Comparison of ENCODE assay signal across 27 cellular contexts in the genomic region with DNA sequence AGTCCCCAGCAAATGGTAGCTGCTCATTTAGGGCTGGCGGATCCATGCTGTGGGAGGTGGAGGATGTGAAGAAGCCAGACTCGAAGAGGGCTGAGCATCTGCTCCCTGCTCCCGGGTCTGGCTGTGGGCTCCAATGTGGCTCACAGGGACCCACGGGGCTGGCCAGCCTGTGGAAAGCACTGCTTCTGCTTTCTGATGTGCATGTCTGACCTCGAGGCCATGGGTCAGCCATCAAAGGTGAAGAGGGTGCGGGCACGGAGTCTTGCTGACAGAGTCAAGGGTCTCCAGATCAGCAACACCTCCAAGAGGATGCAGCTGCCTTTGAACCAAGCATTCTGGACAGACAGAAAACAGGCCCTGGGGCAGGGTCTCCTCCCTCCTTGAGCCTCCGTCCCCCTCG.
"Had no signal": no experiment of that assay in that cellular context is flagged by ENCODE, and none has a peak within 500 bp of the region (broad histone marks: within the 10 kb centered on the region; RNA-seq: fewer than 3 reads in every experiment).

No MANE protein-coding gene starts in this region.

- DNase-seq: naive thymus-derived CD4-positive, alpha-beta T cell; natural killer cell; nephron progenitor cell; nucleus accumbens; pancreas; psoas muscle; right cardiac atrium; spleen; stimulated activated CD4-positive, alpha-beta T cell treated with anti-CD3 and anti-CD28 coated beads, Interleukin-12 subunit alpha, Interleukin-12 subunit beta, amount 100 ng/mL, for 4 hours; stimulated activated CD4-positive, alpha-beta T cell treated with anti-CD3 and anti-CD28 coated beads, Interleukin-1b, Interleukin-23, amount 100 ng/mL, for 48 hours; stimulated activated CD4-positive, alpha-beta T cell treated with anti-CD3 and anti-CD28 coated beads, Interleukin-4, amount 100 ng/mL, for 1 hour; stimulated activated CD4-positive, alpha-beta T cell treated with anti-CD3 and anti-CD28 coated beads, Interleukin-4, amount 100 ng/mL, for 4 hours; stimulated activated CD8-positive, alpha-beta memory T cell treated with anti-CD3 and anti-CD28 coated beads, Interleukin-4, amount 100 ng/mL, for 48 hours; stimulated activated naive CD4-positive, alpha-beta T cell; stimulated activated naive CD8-positive, alpha-beta T cell treated with anti-CD3 and anti-CD28 coated beads, Interleukin-15, amount 100 ng/mL, for 72 hours; stimulated activated naive CD8-positive, alpha-beta T cell treated with anti-CD3 and anti-CD28 coated beads, Interleukin-15, Interleukin-2, amounts not matched to agents 100 U/mL and 50 U/mL, for 24 hours; thyroid gland; trophoblast cell; upper lobe of left lung had no signal

- H3K4me3 ChIP-seq: pancreas, psoas muscle, skin epidermis, smooth muscle cell, spleen, thoracic aorta, thyroid gland, tibial nerve, upper lobe of left lung, vagina had no signal

- H3K36me3 ChIP-seq: neutrophil, pancreas, spleen, thoracic aorta, thyroid gland, tibial nerve, upper lobe of left lung, vagina had no signal

- H3K27ac ChIP-seq: neutrophil, pancreas, psoas muscle, skin epidermis, spleen, thoracic aorta, thyroid gland, tibial nerve, upper lobe of left lung, vagina had no signal

- FAIRE-seq: pancreas had no signal

- H3K9me3 ChIP-seq: neutrophil, pancreas, psoas muscle, spleen, thoracic aorta, thyroid gland, tibial nerve, upper lobe of left lung, vagina had no signal

- ATAC-seq: naive thymus-derived CD4-positive, alpha-beta T cell; natural killer cell; pancreas; psoas muscle; right cardiac atrium; sciatic nerve; stimulated activated memory B cell treated with anti-CD40 and anti-IgM and Interleukin-4, amounts not matched to agents 10 μg/mL and 1 μg/mL and 100 μg/mL, for 72 hours; stimulated activated naive CD8-positive, alpha-beta T cell treated with anti-CD3 and anti-CD28 coated beads, Interleukin-15, amount 100 ng/mL, for 72 hours; stimulated activated naive CD8-positive, alpha-beta T cell treated with anti-CD3 and anti-CD28 coated beads, Interleukin-15, Interleukin-2, amounts not matched to agents 100 U/mL and 50 U/mL, for 24 hours had no signal

- H3K4me1 ChIP-seq: pancreas, vagina had no signal

- H3K27me3 ChIP-seq: thyroid gland, vagina had no signal
